In the genomic region with DNA sequence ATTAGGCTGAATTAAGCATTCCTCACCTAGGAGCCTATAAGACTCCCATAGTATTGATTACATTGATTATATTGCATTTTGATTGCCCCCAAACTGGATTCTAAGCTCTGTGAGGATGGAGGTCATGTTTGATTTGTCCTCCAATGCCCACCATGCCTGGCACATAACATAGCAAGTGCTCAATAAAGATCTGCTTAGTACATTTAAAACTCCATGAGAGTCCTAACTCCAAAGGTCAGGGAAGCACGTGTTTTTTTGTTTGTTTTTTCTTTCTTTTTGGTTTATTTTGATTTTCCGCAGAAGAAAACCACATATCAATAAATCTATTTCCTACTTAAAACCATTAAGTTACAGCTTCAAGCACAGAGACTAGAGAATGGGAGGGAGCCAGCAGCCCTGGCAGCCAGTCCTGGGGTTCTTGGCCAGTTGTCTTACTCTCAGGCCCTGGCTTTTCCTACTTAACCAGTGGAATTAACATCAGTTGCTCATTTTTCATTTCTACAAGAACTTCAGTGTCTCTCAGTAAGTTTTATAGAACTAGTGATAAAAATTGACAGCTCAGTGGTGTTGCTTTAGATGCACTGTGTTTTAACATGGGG, we compare ENCODE assay signal across 16 cellular contexts.
DNase-seq lines count a peak whose midpoint lies in the region; TF ChIP-seq lines count a peak whose summit lies in the region.
"Had no signal": no experiment of that assay in that cellular context is flagged by ENCODE, and none has a peak within 500 bp of the region (broad histone marks: within the 10 kb centered on the region; RNA-seq: fewer than 3 reads in every experiment).

No MANE protein-coding gene starts in this region.

- intact Hi-C loops in A673 (cut with micrococcal nuclease; ENCODE audit: unreplicated experiment) (no loop called here), MCF 10A (cut with micrococcal nuclease) (no loop called here)

- H3K9ac ChIP-seq in mesendoderm (ENCODE audit: low read length): no peak overlapping the region

- no peak overlapping the region for H2BK120ac ChIP-seq in mesendoderm (ENCODE audit: low read depth, low read length)

- H3K4me1 ChIP-seq in A673 (ENCODE audit: insufficient read depth, low read length, poor library complexity, severe bottlenecking): peaks cover 60% of the 10 kb centered on the region
- peaks cover 3% of the 10 kb centered on the region for H3K4me1 ChIP-seq in mesendoderm (ENCODE audit: control insufficient read depth, low read depth, low read length)
- H3K4me1 ChIP-seq: A549 had no signal

- H3K36me3 ChIP-seq in A673 (ENCODE audit: insufficient read depth, low read length, poor library complexity, severe bottlenecking): peaks cover 84% of the 10 kb centered on the region
- H3K36me3 ChIP-seq in mesendoderm (ENCODE audit: control insufficient read depth, insufficient read depth, low read length): no peaks in the 10 kb centered on the region

- H4K8ac ChIP-seq in mesendoderm (ENCODE audit: low read depth, low read length): no peak overlapping the region

- TF ChIP-seq CTCF in A673 (conservative IDR thresholded peaks at IDR 0.05; ENCODE audit: low read depth, low read length) (no peak), VCaP (conservative IDR thresholded peaks at IDR 0.05) (no peak), MCF 10A (IDR thresholded peaks at IDR 0.05; ENCODE audit: unreplicated experiment) (no peak)

- no peaks in the 10 kb centered on the region for H3K27me3 ChIP-seq in A673 (replicated peaks; ENCODE audit: insufficient read depth, low read depth, low read length, poor library complexity)
- H3K27me3 ChIP-seq in mesendoderm (ENCODE audit: insufficient read depth, low read length, poor library complexity): no peaks in the 10 kb centered on the region

- WGBS in mesendoderm (ENCODE audit: extremely low coverage, insufficient coverage, low lambda C conversion rate): no CpG with 5 or more reads among the region's 2 CpGs

- peaks cover 2% of the 10 kb centered on the region for H3K79me1 ChIP-seq in mesendoderm (ENCODE audit: low read length)

- H3K4me3 Mint-ChIP-seq in MCF 10A (ENCODE audit: unreplicated experiment): no peak overlapping the region
- H3K4me3 Mint-ChIP-seq: CD4-positive, alpha-beta memory T cell; GM23338; H9 had no signal

- H2BK5ac ChIP-seq in mesendoderm (ENCODE audit: low read length): no peak overlapping the region

- POLR2A ChIA-PET in A673 (lab: Charles Lee; ENCODE audit: low non-redundant PET): no interaction called here
- POLR2A ChIA-PET in MCF 10A (lab: Yijun Ruan, JAX): interaction anchor here (0.6 to 1.4 kb wide), 2 partner anchors 10 to 54 kb away, joined by 3 to 4 read pairs; no protein-coding TSS in a partner anchor

- H3K27me3 Mint-ChIP-seq in MCF 10A (ENCODE audit: insufficient read depth, unreplicated experiment): peaks cover 18% of the 10 kb centered on the region

- H3K23ac ChIP-seq in mesendoderm (ENCODE audit: low read length): no peak overlapping the region

- H3K4ac ChIP-seq in mesendoderm (ENCODE audit: low read depth, low read length): no peak overlapping the region

- H3K9me3 ChIP-seq in A673 (ENCODE audit: low read depth, low read length, poor library complexity, severe bottlenecking): no peaks in the 10 kb centered on the region
- H3K9me3 ChIP-seq: A549 had no signal

- no peak overlapping the region for H2AK5ac ChIP-seq in mesendoderm (ENCODE audit: low read length)

- H4K5ac ChIP-seq in mesendoderm (ENCODE audit: low read length): no peak overlapping the region

- H3K79me2 ChIP-seq in mesendoderm (ENCODE audit: control insufficient read depth, insufficient read depth, low read length): no peaks in the 10 kb centered on the region

- no peak overlapping the region for H3K56ac ChIP-seq in mesendoderm (ENCODE audit: low read length)

- CTCF ChIA-PET in A673 (lab: Charles Lee) (no interaction called here), MCF 10A (lab: Yijun Ruan, JAX) (no interaction called here)

- BruUV-seq in A673 (replicated peaks; lab: Mats Ljungman, UMichigan): no TSS peak
- no TSS peak for BruUV-seq in MCF 10A (replicated peaks; lab: Mats Ljungman, UMichigan)

- H3K4me3 ChIP-seq in A673 (ENCODE audit: low read depth, low read length, poor library complexity, severe bottlenecking) (no peak overlapping the region), mesendoderm (ENCODE audit: low read length) (no peak overlapping the region)
- H3K4me3 ChIP-seq: A549, GM23338 had no signal

- H3K27ac ChIP-seq in A673 (ENCODE audit: low read depth, low read length, poor library complexity, severe bottlenecking) (peak overlapping the region; percentile 43), VCaP (peak overlapping the region; percentile 49), mesendoderm (ENCODE audit: low read depth, low read length) (no peak overlapping the region)
- H3K27ac ChIP-seq: A549 had no signal

- no peak overlapping the region for H3K27ac Mint-ChIP-seq in MCF 10A (ENCODE audit: low read depth, unreplicated experiment)
- H3K27ac Mint-ChIP-seq: CD4-positive, alpha-beta memory T cell; GM23338; H9 had no signal

- H3K36me3 Mint-ChIP-seq in MCF 10A (ENCODE audit: insufficient read depth, unreplicated experiment): no peaks in the 10 kb centered on the region
- H3K36me3 Mint-ChIP-seq: CD4-positive, alpha-beta memory T cell had no signal

- peak overlapping the region; percentile 8 for H3K18ac ChIP-seq in mesendoderm (ENCODE audit: low read length)

- H3K9me3 Mint-ChIP-seq in MCF 10A (ENCODE audit: unreplicated experiment): no peaks in the 10 kb centered on the region
- H3K9me3 Mint-ChIP-seq: GM23338, H9 had no signal

- no peak overlapping the region for H2BK15ac ChIP-seq in mesendoderm (replicated peaks; ENCODE audit: low read depth)

- DNase-seq in A673 (ENCODE audit: low spot score) (no peak), mesendoderm (no peak), HuH-7.5 (ENCODE audit: low spot score) (no peak), NCI-H2107 (lab: John Stamatoyannopoulos, UW) (no peak), MCF 10A (ENCODE audit: unreplicated experiment) (no peak)
- DNase-seq: 8988T; C1 segment of cervical spinal cord; Calu3; CD4-positive, alpha-beta memory T cell; COR-L47; DMS79 treated with DMSO at 0.1 percent for 48 hours; GF-D8; H9 had no signal

- no peak overlapping the region for H3K4me2 ChIP-seq in mesendoderm (ENCODE audit: low read length)
- H3K4me2 ChIP-seq: A549, GM23338 had no signal

- peaks cover 17% of the 10 kb centered on the region for H3K4me1 Mint-ChIP-seq in MCF 10A (ENCODE audit: insufficient read depth, unreplicated experiment)
- H3K4me1 Mint-ChIP-seq: CD4-positive, alpha-beta memory T cell had no signal
